In the genomic region with DNA sequence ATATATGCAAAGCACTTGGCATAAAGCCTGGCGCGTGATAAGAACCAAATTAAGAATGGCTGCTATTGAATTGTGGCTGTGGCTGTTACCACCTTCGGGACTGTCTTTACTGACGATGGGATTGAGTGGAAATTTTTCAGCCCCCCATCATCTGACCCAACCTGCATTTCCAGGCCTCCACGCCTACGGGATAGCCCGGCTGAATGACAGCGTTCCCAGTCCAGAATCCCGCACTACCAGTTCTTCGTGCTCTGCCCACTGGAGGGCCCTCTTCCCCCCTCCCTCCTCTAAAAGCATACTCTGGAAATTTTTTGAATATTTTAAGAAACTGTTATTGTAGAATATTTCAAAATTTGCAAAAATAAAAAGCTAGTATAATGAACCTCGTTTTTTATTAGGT, we compare ENCODE assay signal across 10 cellular contexts. TPM values are rescaled to one million over a fixed set of nuclear protein-coding genes. Genes with fewer than 3 reads are reported as not detected.
"Had no signal": no experiment of that assay in that cellular context is flagged by ENCODE, and none has a peak within 500 bp of the region (broad histone marks: within the 10 kb centered on the region; RNA-seq: fewer than 3 reads in every experiment).

No MANE protein-coding gene starts in this region.

- H3K4me3 Mint-ChIP-seq: activated CD4-positive, alpha-beta T cell treated with anti-CD3 and anti-CD28 coated beads for 36 hours; activated naive CD4-positive, alpha-beta T cell treated with anti-CD3 and anti-CD28 coated beads, Interleukin-2, amount 10 ng/mL, durations not matched to agents 7 days and 5 days had no signal

- DNase-seq: activated CD4-positive, alpha-beta T cell treated with anti-CD3 and anti-CD28 coated beads for 36 hours; activated naive CD4-positive, alpha-beta T cell treated with anti-CD3 and anti-CD28 coated beads, Interleukin-2, amount 10 ng/mL, durations not matched to agents 7 days and 5 days; activated T-cell treated with anti-CD3 and anti-CD28 coated beads, Interleukin-2, amount 50 U/mL, for 48 hours; Kasumi-1; NCI-H1417 treated with DMSO at 0.1 percent for 48 hours; NCI-H2107; NCI-H774; SIG-M5 had no signal

- ATAC-seq: activated CD4-positive, alpha-beta T cell treated with anti-CD3 and anti-CD28 coated beads for 36 hours had no signal

- H3K9me3 Mint-ChIP-seq: activated naive CD4-positive, alpha-beta T cell treated with anti-CD3 and anti-CD28 coated beads, Interleukin-2, amount 10 ng/mL, durations not matched to agents 7 days and 5 days had no signal

- H3K4me1 Mint-ChIP-seq: activated naive CD4-positive, alpha-beta T cell treated with anti-CD3 and anti-CD28 coated beads, Interleukin-2, amount 10 ng/mL, durations not matched to agents 7 days and 5 days had no signal

- H3K36me3 Mint-ChIP-seq: activated naive CD4-positive, alpha-beta T cell treated with anti-CD3 and anti-CD28 coated beads, Interleukin-2, amount 10 ng/mL, durations not matched to agents 7 days and 5 days had no signal

- H3K27ac Mint-ChIP-seq: activated CD4-positive, alpha-beta T cell treated with anti-CD3 and anti-CD28 coated beads for 36 hours; activated naive CD4-positive, alpha-beta T cell treated with anti-CD3 and anti-CD28 coated beads, Interleukin-2, amount 10 ng/mL, durations not matched to agents 7 days and 5 days had no signal

RNA-seq across cellular contexts. Expression of a gene that starts 11.0 kb away (rescaled TPM):
- total RNA-seq: activated CD4-positive, alpha-beta T cell treated with anti-CD3 and anti-CD28 coated beads for 36 hours; cardiac muscle cell; PC-9 had no signal

RNA-seq across cellular contexts. Expression of a gene that starts 31.2 kb away (rescaled TPM):
- total RNA-seq: activated CD4-positive, alpha-beta T cell treated with anti-CD3 and anti-CD28 coated beads for 36 hours; cardiac muscle cell; PC-9 had no signal

RNA-seq across cellular contexts. Expression of a gene that starts 48.8 kb away (rescaled TPM):
- total RNA-seq: activated CD4-positive, alpha-beta T cell treated with anti-CD3 and anti-CD28 coated beads for 36 hours had no signal

RNA-seq across cellular contexts. Expression of a gene that starts 54.0 kb away (rescaled TPM):
- total RNA-seq: activated CD4-positive, alpha-beta T cell treated with anti-CD3 and anti-CD28 coated beads for 36 hours; cardiac muscle cell; PC-9 had no signal
